Comparison of ENCODE assay signal across 9 cellular contexts in genomic region chr3:152235709-152236298, GRCh38. TPM values are rescaled to one million over a fixed set of nuclear protein-coding genes. Genes with fewer than 3 reads are reported as not detected.
DNase-seq lines count a peak whose midpoint lies in the region; ATAC-seq and TF ChIP-seq lines count a peak whose summit lies in the region.
"Had no signal": no experiment of that assay in that cellular context is flagged by ENCODE, and none has a peak within 500 bp of the region (broad histone marks: within the 10 kb centered on the region; RNA-seq: fewer than 3 reads in every experiment).

No MANE protein-coding gene starts in this region.

- H3K4me3 ChIP-seq in SK-N-MC (no peak overlapping the region), foreskin fibroblast (ENCODE audit: low read depth in 1 of 2, low read length in 2 of 2) (no peak overlapping the region)
- H3K4me3 ChIP-seq: transverse colon had no signal

- H3K4me3 Mint-ChIP-seq in HFFc6, result peak overlapping the region; percentile 23; the same call in 1 of the 2 replicates

- H3K9me3 Mint-ChIP-seq in HFFc6, result peaks cover 5% of the 10 kb centered on the region

- H3K27ac Mint-ChIP-seq in HFFc6, result peak overlapping the region; percentile 78

- H3K9me3 ChIP-seq in SK-N-MC (ENCODE audit: low read depth, low read length), result no peaks in the 10 kb centered on the region; the same call in 1 of the 2 replicates
- H3K9me3 ChIP-seq: transverse colon had no signal

- H3K9ac ChIP-seq in SK-N-MC (ENCODE audit: insufficient read length), result no peak overlapping the region

- peaks cover 43% of the 10 kb centered on the region for H3K4me1 Mint-ChIP-seq in HFFc6 (ENCODE audit: low read depth)

- ATAC-seq in GM21367 (IDR thresholded peaks at IDR 0.05; ENCODE audit: unreplicated experiment) (no peak), HG03342 (IDR thresholded peaks at IDR 0.05; ENCODE audit: unreplicated experiment) (no peak), GM18505 (IDR thresholded peaks at IDR 0.05; ENCODE audit: unreplicated experiment) (no peak)

- H3K27ac ChIP-seq in SK-N-MC, result peak overlapping the region; percentile 40; the same call in 1 of the 2 replicates
- H3K27ac ChIP-seq: transverse colon had no signal

- TF ChIP-seq POLR2A in GM18505 (IDR thresholded peaks at IDR 0.05; ENCODE audit: borderline replicate concordance, extremely low read depth, insufficient read depth, insufficient read length), result no peak

- no peaks in the 10 kb centered on the region; the same call in 1 of the 2 replicates for H3K27me3 Mint-ChIP-seq in HFFc6 (ENCODE audit: insufficient read depth)

- H3K36me3 ChIP-seq in SK-N-MC (ENCODE audit: insufficient read depth, low read length), result no peaks in the 10 kb centered on the region
- H3K36me3 ChIP-seq: transverse colon had no signal

- in situ Hi-C loops in Caki2 (cut with HindIII; ENCODE audit: low pct_unique_long_range_greater_than_20kb, low sequenced_read_pairs), result no loop called here

- DNase-seq in Caki2 (ENCODE audit: low read depth), result peak; percentile 73
- peak; percentile 48 for DNase-seq in HFFc6
- DNase-seq in SK-N-MC (ENCODE audit: low read depth, low spot score), result no peak
- peak; percentile 48 to 76 for DNase-seq in foreskin fibroblast
- no peak for DNase-seq in stimulated activated CD8-positive, alpha-beta memory T cell treated with anti-CD3 and anti-CD28 coated beads, Interleukin-4, amount 100 ng/mL, for 48 hours
- DNase-seq: transverse colon had no signal

- H3K36me3 Mint-ChIP-seq in HFFc6 (ENCODE audit: low read depth), result no peaks in the 10 kb centered on the region

- no peak for TF ChIP-seq CTCF in HFFc6 (IDR thresholded peaks at IDR 0.05)
- no peak for TF ChIP-seq CTCF in foreskin fibroblast (IDR thresholded peaks at IDR 0.05; ENCODE audit: low read depth, low read length)

RNA-seq across cellular contexts. Expression of gene MBNL1, which starts 32.9 kb away (rescaled TPM):
- total RNA-seq in Caki2 (2014; rRNA removed; shearing (Covaris generic); ENCODE audit: low replicate concordance), result 68.1 and 89.0 TPM in 2 replicates
- total RNA-seq in HFFc6 (2021; fragmentation: NEBNext Ultra II Directional; extraction: Animal tissue kit (Norgen Biotek cat#: 25700)), result 100 to 1,000 TPM; 200 to 291 (median 244) TPM

Comparison
In these comparisons a context has a peak if more than half of its experiments do, and no peak if none do; other contexts are left out.
1. DNase-seq: peak in Caki2 (single experiment), HFFc6 (single experiment) and foreskin fibroblast (2 of 2); none in SK-N-MC (single experiment) and stimulated activated CD8-positive, alpha-beta memory T cell treated with anti-CD3 and anti-CD28 coated beads, Interleukin-4, amount 100 ng/mL, for 48 hours (single experiment).